In genomic region chr10:81514811-81515210, GRCh38 we compare ENCODE assay signal across 34 cellular contexts.
"Had no signal": no experiment of that assay in that cellular context is flagged by ENCODE, and none has a peak within 500 bp of the region (broad histone marks: within the 10 kb centered on the region; RNA-seq: fewer than 3 reads in every experiment).

No MANE protein-coding gene starts in this region.

- H3K36me3 ChIP-seq: ascending aorta, cardiac muscle cell had no signal

- H3K27me3 ChIP-seq: ascending aorta, cardiac muscle cell had no signal

- H3K4me1 ChIP-seq: ascending aorta had no signal

- ATAC-seq: activated CD8-positive, alpha-beta T cell treated with anti-CD3 and anti-CD28 coated beads for 36 hours; activated naive CD4-positive, alpha-beta T cell treated with anti-CD3 and anti-CD28 coated beads, Interleukin-2, amount 50 U/mL, for 72 hours; activated naive CD8-positive, alpha-beta T cell treated with anti-CD3 and anti-CD28 coated beads, Interleukin-2, amount 50 U/mL, for 24 hours; activated T-cell treated with anti-CD3 and anti-CD28 coated beads, Interleukin-2, amount 50 U/mL, for 4 hours; activated T-cell treated with anti-CD3 and anti-CD28 coated beads, Interleukin-2, amount 50 U/mL, for 72 hours; activated T-helper 17 cell treated with anti-CD3 and anti-CD28 coated beads, Interleukin-2, amount 50 U/mL, for 72 hours had no signal

- H3K9me3 ChIP-seq: ascending aorta had no signal

- H3K4me3 ChIP-seq: ascending aorta, cardiac muscle cell had no signal

- DNase-seq: activated B cell treated with CpG ODN at 0.5 μM for 24 hours; activated CD4-positive, alpha-beta memory T cell treated with anti-CD3 and anti-CD28 coated beads for 36 hours; activated CD4-positive, alpha-beta T cell treated with anti-CD3 and anti-CD28 coated beads for 4 hours; activated CD4-positive, alpha-beta T cell treated with anti-CD3 and anti-CD28 coated beads, Interleukin-2, amount 10 ng/mL, durations not matched to agents 24 days and 14 days; activated CD4-positive, alpha-beta T cell treated with anti-CD3 and anti-CD28 coated beads, Interleukin-2, amount 50 U/mL, for 1 hour; activated CD4-positive, alpha-beta T cell treated with anti-CD3 and anti-CD28 coated beads, Interleukin-2, amount 50 U/mL, for 4 hours; activated CD4-positive, CD25-positive, alpha-beta regulatory T cell treated with anti-CD3 and anti-CD28 coated beads, Interleukin-2, amount 50 U/mL, for 72 hours; activated CD8-positive, alpha-beta memory T cell treated with anti-CD3 and anti-CD28 coated beads, Interleukin-2, amount 50 U/mL, for 4 hours; activated CD8-positive, alpha-beta T cell treated with anti-CD3 and anti-CD28 coated beads for 36 hours; activated effector memory CD4-positive, alpha-beta T cell treated with anti-CD3 and anti-CD28 coated beads, Interleukin-2, amount 50 U/mL, for 16 hours; activated gamma-delta T cell treated with Interleukin-2 at 50 U/mL for 16 hours; activated naive CD4-positive, alpha-beta T cell; activated naive CD4-positive, alpha-beta T cell treated with anti-CD3 and anti-CD28 coated beads for 36 hours; activated naive CD4-positive, alpha-beta T cell treated with anti-CD3 and anti-CD28 coated beads, Interleukin-2, amount 50 U/mL, for 16 hours; activated naive CD8-positive, alpha-beta T cell treated with anti-CD3 and anti-CD28 coated beads, Interleukin-2, amount 10 ng/mL, durations not matched to agents 7 days and 5 days; activated naive CD8-positive, alpha-beta T cell treated with anti-CD3 and anti-CD28 coated beads, Interleukin-2, amount 50 U/mL, for 24 hours; activated T-cell treated with anti-CD3 and anti-CD28 coated beads for 4 hours; activated T-cell treated with anti-CD3 and anti-CD28 coated beads, Interleukin-2, amount 50 U/mL, for 1 hour; activated T-cell treated with anti-CD3 and anti-CD28 coated beads, Interleukin-2, amount 50 U/mL, for 4 hours; activated T-cell treated with anti-CD3 and anti-CD28 coated beads, Interleukin-2, amount 50 U/mL, for 72 hours; amygdala; anterior cingulate cortex; caudate nucleus; cerebellar nuclear complex; T-helper 1 cell; T-helper 2 cell; T-helper 9 cell had no signal

- FAIRE-seq: bronchial epithelial cell, TTC549 had no signal

- H3K27ac ChIP-seq: ascending aorta, cardiac muscle cell, VCaP had no signal
